Comparison of ENCODE assay signal across 17 cellular contexts in the genomic region with DNA sequence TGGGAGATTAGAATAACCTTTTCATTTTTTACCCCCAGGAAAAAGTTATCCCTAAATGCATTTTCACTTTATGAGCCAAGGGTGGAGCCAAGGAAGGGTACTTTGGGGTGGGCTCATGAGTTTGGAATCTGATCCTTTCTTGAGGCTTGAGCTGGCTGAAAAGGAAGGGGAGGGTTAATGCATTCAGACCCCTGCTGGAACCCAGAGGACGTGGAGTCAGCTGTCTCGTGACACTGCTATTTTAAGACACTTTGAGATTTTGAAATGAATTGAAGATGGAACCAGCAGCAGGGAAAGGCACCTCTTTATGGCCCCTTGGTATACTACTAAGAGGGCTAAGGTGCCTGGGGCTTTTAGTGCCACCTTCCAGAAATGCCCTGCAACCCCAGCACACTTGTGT.
"Had no signal": no experiment of that assay in that cellular context is flagged by ENCODE, and none has a peak within 500 bp of the region (broad histone marks: within the 10 kb centered on the region; RNA-seq: fewer than 3 reads in every experiment).

No MANE protein-coding gene starts in this region.

- DNase-seq: activated CD4-positive, alpha-beta T cell treated with anti-CD3 and anti-CD28 coated beads, Interleukin-2, amount 50 U/mL, for 4 hours; activated T-cell treated with anti-CD3 and anti-CD28 coated beads for 4 hours; amniotic stem cell; dorsolateral prefrontal cortex; head of caudate nucleus; kidney; left ventricle myocardium inferior; mammary epithelial cell; occipital lobe; retina; stimulated activated naive B cell treated with anti-CD40 and anti-IgM and Interleukin-4, amounts not matched to agents 10 μg/mL and 1 μg/mL and 100 μg/mL, for 72 hours; upper lobe of right lung had no signal

- H3K4me1 ChIP-seq: upper lobe of right lung had no signal

- H3K36me3 Mint-ChIP-seq: activated naive CD8-positive, alpha-beta T cell; natural killer cell treated with Interleukin-12 subunit alpha and Interleukin-12 subunit beta and Interleukin-15 and Interleukin-18, amount 100 ng/mL, for 72 hours; stimulated activated naive B cell treated with anti-CD40 and anti-IgM and Interleukin-4, amounts not matched to agents 10 μg/mL and 1 μg/mL and 100 μg/mL, for 72 hours had no signal

- H3K36me3 ChIP-seq: left ventricle myocardium inferior, thoracic aorta, upper lobe of right lung had no signal

- H3K4me3 Mint-ChIP-seq: activated naive CD8-positive, alpha-beta T cell; endodermal cell; natural killer cell treated with Interleukin-12 subunit alpha and Interleukin-12 subunit beta and Interleukin-15 and Interleukin-18, amount 100 ng/mL, for 72 hours; stimulated activated naive B cell treated with anti-CD40 and anti-IgM and Interleukin-4, amounts not matched to agents 10 μg/mL and 1 μg/mL and 100 μg/mL, for 72 hours had no signal

- H3K4me3 ChIP-seq: dorsolateral prefrontal cortex, left ventricle myocardium inferior, thoracic aorta, upper lobe of right lung had no signal

- H3K27ac Mint-ChIP-seq: activated naive CD8-positive, alpha-beta T cell; endodermal cell; natural killer cell treated with Interleukin-12 subunit alpha and Interleukin-12 subunit beta and Interleukin-15 and Interleukin-18, amount 100 ng/mL, for 72 hours; stimulated activated naive B cell treated with anti-CD40 and anti-IgM and Interleukin-4, amounts not matched to agents 10 μg/mL and 1 μg/mL and 100 μg/mL, for 72 hours had no signal

- H3K4me1 Mint-ChIP-seq: stimulated activated naive B cell treated with anti-CD40 and anti-IgM and Interleukin-4, amounts not matched to agents 10 μg/mL and 1 μg/mL and 100 μg/mL, for 72 hours had no signal

- H3K27ac ChIP-seq: dorsolateral prefrontal cortex, epithelial cell of prostate, left ventricle myocardium inferior, thoracic aorta, upper lobe of right lung had no signal

- H3K9me3 Mint-ChIP-seq: endodermal cell; natural killer cell treated with Interleukin-12 subunit alpha and Interleukin-12 subunit beta and Interleukin-15 and Interleukin-18, amount 100 ng/mL, for 72 hours; stimulated activated naive B cell treated with anti-CD40 and anti-IgM and Interleukin-4, amounts not matched to agents 10 μg/mL and 1 μg/mL and 100 μg/mL, for 72 hours had no signal

- H3K9me3 ChIP-seq: left ventricle myocardium inferior, thoracic aorta, upper lobe of right lung had no signal

- H3K27me3 Mint-ChIP-seq: activated naive CD8-positive, alpha-beta T cell; natural killer cell treated with Interleukin-12 subunit alpha and Interleukin-12 subunit beta and Interleukin-15 and Interleukin-18, amount 100 ng/mL, for 72 hours had no signal

- ATAC-seq: natural killer cell treated with Interleukin-12 subunit alpha and Interleukin-12 subunit beta and Interleukin-15 and Interleukin-18, amount 100 ng/mL, for 72 hours; stimulated activated naive B cell treated with anti-CD40 and anti-IgM and Interleukin-4, amounts not matched to agents 10 μg/mL and 1 μg/mL and 100 μg/mL, for 72 hours; upper lobe of right lung had no signal
